In genomic region chr19:18644144-18645034, GRCh38 we compare ENCODE assay signal across 8 cellular contexts. TPM values are rescaled to one million over a fixed set of nuclear protein-coding genes. Genes with fewer than 3 reads are reported as not detected.
DNase-seq lines count a peak whose midpoint lies in the region; ATAC-seq lines count a peak whose summit lies in the region.
"Had no signal": no experiment of that assay in that cellular context is flagged by ENCODE, and none has a peak within 500 bp of the region (broad histone marks: within the 10 kb centered on the region; RNA-seq: fewer than 3 reads in every experiment).

No MANE protein-coding gene starts in this region.

- no peaks in the 10 kb centered on the region for H3K9me3 Mint-ChIP-seq in activated T-helper 2 cell treated with anti-CD3 and anti-CD28 coated beads, Interferon-gamma antibody, Interleukin-2, Interleukin-4, amounts not matched to agents 10 μg/mL and 5 μg/mL and 100 μg/mL, durations not matched to agents 14 hours and 24 hours and 36 hours

- peak; percentile 70 for DNase-seq in CD1c-positive myeloid dendritic cell (ENCODE audit: extremely low spot score)
- DNase-seq in SIG-M5 treated with dmso at 0.1 percent for 504 hours (lab: John Stamatoyannopoulos, UW; ENCODE audit: unreplicated experiment): peak; percentile 81
- DNase-seq in kidney tubule cell (ENCODE audit: low spot score): peak; percentile 33
- DNase-seq in activated T-cell treated with anti-CD3 and anti-CD28 coated beads, Interleukin-2, amount 50 U/mL, for 48 hours: no peak
- no peak for DNase-seq in activated T-helper 2 cell treated with anti-CD3 and anti-CD28 coated beads, Interferon-gamma antibody, Interleukin-2, Interleukin-4, amounts not matched to agents 10 μg/mL and 5 μg/mL and 100 μg/mL, durations not matched to agents 14 hours and 24 hours and 36 hours (ENCODE audit: low spot score)
- DNase-seq: BE2C had no signal

- intact Hi-C loops in activated T-helper 2 cell treated with anti-CD3 and anti-CD28 coated beads, Interferon-gamma antibody, Interleukin-2, Interleukin-4, amounts not matched to agents 10 μg/mL and 5 μg/mL and 100 μg/mL, durations not matched to agents 14 hours and 24 hours and 36 hours (cut with micrococcal nuclease): no loop called here

- H3K27me3 Mint-ChIP-seq in activated T-helper 2 cell treated with anti-CD3 and anti-CD28 coated beads, Interferon-gamma antibody, Interleukin-2, Interleukin-4, amounts not matched to agents 10 μg/mL and 5 μg/mL and 100 μg/mL, durations not matched to agents 14 hours and 24 hours and 36 hours (ENCODE audit: low read depth): no peaks in the 10 kb centered on the region

- no peak overlapping the region for H3K4me3 Mint-ChIP-seq in activated T-helper 2 cell treated with anti-CD3 and anti-CD28 coated beads, Interferon-gamma antibody, Interleukin-2, Interleukin-4, amounts not matched to agents 10 μg/mL and 5 μg/mL and 100 μg/mL, durations not matched to agents 14 hours and 24 hours and 36 hours (ENCODE audit: low read depth)

- peaks cover 9% of the 10 kb centered on the region for H3K36me3 Mint-ChIP-seq in activated T-helper 2 cell treated with anti-CD3 and anti-CD28 coated beads, Interferon-gamma antibody, Interleukin-2, Interleukin-4, amounts not matched to agents 10 μg/mL and 5 μg/mL and 100 μg/mL, durations not matched to agents 14 hours and 24 hours and 36 hours (ENCODE audit: low read depth)

- no peak overlapping the region for H3K27ac Mint-ChIP-seq in activated T-helper 2 cell treated with anti-CD3 and anti-CD28 coated beads, Interferon-gamma antibody, Interleukin-2, Interleukin-4, amounts not matched to agents 10 μg/mL and 5 μg/mL and 100 μg/mL, durations not matched to agents 14 hours and 24 hours and 36 hours

- no peak for ATAC-seq in GM21825 (IDR thresholded peaks at IDR 0.05; ENCODE audit: unreplicated experiment)

- H3K4me1 Mint-ChIP-seq in activated T-helper 2 cell treated with anti-CD3 and anti-CD28 coated beads, Interferon-gamma antibody, Interleukin-2, Interleukin-4, amounts not matched to agents 10 μg/mL and 5 μg/mL and 100 μg/mL, durations not matched to agents 14 hours and 24 hours and 36 hours (ENCODE audit: low read depth): peaks cover 6% of the 10 kb centered on the region

RNA-seq across cellular contexts. Expression of gene KLHL26, which starts 7.6 kb away (rescaled TPM):
- 11.6 and 11.7 TPM in 2 replicates for total RNA-seq in activated T-helper 2 cell treated with anti-CD3 and anti-CD28 coated beads, Interferon-gamma antibody, Interleukin-2, Interleukin-4, amounts not matched to agents 10 μg/mL and 5 μg/mL and 100 μg/mL, durations not matched to agents 14 hours and 24 hours and 36 hours

RNA-seq across cellular contexts. Expression of gene TMEM59L, which starts 31.7 kb away (rescaled TPM):
- total RNA-seq in activated T-helper 2 cell treated with anti-CD3 and anti-CD28 coated beads, Interferon-gamma antibody, Interleukin-2, Interleukin-4, amounts not matched to agents 10 μg/mL and 5 μg/mL and 100 μg/mL, durations not matched to agents 14 hours and 24 hours and 36 hours: not detected in 2 replicates

RNA-seq across cellular contexts. Expression of gene CRLF1, which starts 37.8 kb away (rescaled TPM):
- total RNA-seq in activated T-helper 2 cell treated with anti-CD3 and anti-CD28 coated beads, Interferon-gamma antibody, Interleukin-2, Interleukin-4, amounts not matched to agents 10 μg/mL and 5 μg/mL and 100 μg/mL, durations not matched to agents 14 hours and 24 hours and 36 hours: not detected in 2 replicates
- total RNA-seq: endothelial cell of umbilical vein had no signal

RNA-seq across cellular contexts. Expression of gene CRTC1, which starts 39.1 kb away (rescaled TPM):
- total RNA-seq in activated T-helper 2 cell treated with anti-CD3 and anti-CD28 coated beads, Interferon-gamma antibody, Interleukin-2, Interleukin-4, amounts not matched to agents 10 μg/mL and 5 μg/mL and 100 μg/mL, durations not matched to agents 14 hours and 24 hours and 36 hours: 6.4 and 7.0 TPM in 2 replicates

RNA-seq across cellular contexts. Expression of gene REX1BD, which starts 55.8 kb away (rescaled TPM):
- 122 and 132 TPM in 2 replicates for total RNA-seq in activated T-helper 2 cell treated with anti-CD3 and anti-CD28 coated beads, Interferon-gamma antibody, Interleukin-2, Interleukin-4, amounts not matched to agents 10 μg/mL and 5 μg/mL and 100 μg/mL, durations not matched to agents 14 hours and 24 hours and 36 hours

Comparison
In these comparisons a context has a peak if more than half of its experiments do, and no peak if none do; other contexts are left out.
1. DNase-seq: peak in CD1c-positive myeloid dendritic cell (single experiment), SIG-M5 treated with dmso at 0.1 percent for 504 hours (single experiment) and kidney tubule cell (single experiment); none in activated T-cell treated with anti-CD3 and anti-CD28 coated beads, Interleukin-2, amount 50 U/mL, for 48 hours (0 of 2) and activated T-helper 2 cell treated with anti-CD3 and anti-CD28 coated beads, Interferon-gamma antibody, Interleukin-2, Interleukin-4, amounts not matched to agents 10 μg/mL and 5 μg/mL and 100 μg/mL, durations not matched to agents 14 hours and 24 hours and 36 hours (single experiment).